In genomic region chr3:75607996-75608395, GRCh38 we compare ENCODE assay signal across 17 cellular contexts. TPM values are rescaled to one million over a fixed set of nuclear protein-coding genes. Genes with fewer than 3 reads are reported as not detected.
"Had no signal": no experiment of that assay in that cellular context is flagged by ENCODE, and none has a peak within 500 bp of the region (broad histone marks: within the 10 kb centered on the region; RNA-seq: fewer than 3 reads in every experiment).

No MANE protein-coding gene starts in this region.

RNA-seq across cellular contexts. Expression of gene FRG2C, which starts 56.1 kb away (rescaled TPM):
- total RNA-seq: naive thymus-derived CD4-positive, alpha-beta T cell; natural killer cell; occipital lobe; ovary; posterior vena cava; prostate gland; pulmonary artery endothelial cell; right atrium auricular region; sciatic nerve; smooth muscle cell; spleen; suprapubic skin; transverse colon; upper lobe of right lung; urinary bladder; uterus had no signal
- polyA plus RNA-seq: naive thymus-derived CD4-positive, alpha-beta T cell; neural cell; ovary; smooth muscle cell; spleen; urinary bladder had no signal
